8 cellular contexts compared by ENCODE assay signal in genomic region chr12:64669270-64669842, GRCh38. TPM values are rescaled to one million over a fixed set of nuclear protein-coding genes. Genes with fewer than 3 reads are reported as not detected.
A peak's percentile ranks its signal among the peaks of the same experiment; 100 is the strongest.
DNase-seq lines count a peak whose midpoint lies in the region; ATAC-seq and TF ChIP-seq lines count a peak whose summit lies in the region.

No MANE protein-coding gene starts in this region.

- peak; percentile 84 for DNase-seq in activated effector memory CD4-positive, alpha-beta T cell treated with anti-CD3 and anti-CD28 coated beads, Interleukin-2, amount 50 U/mL, for 16 hours
- DNase-seq in activated effector memory CD4-positive, alpha-beta T cell treated with Interleukin-2 at 50 U/mL for 16 hours = no peak
- peak; percentile 41 for DNase-seq in PC-3
- no peak for DNase-seq in breast epithelium (ENCODE audit: low spot score in 2 of 2)
- peak; percentile 50 to 78 (median 68) for DNase-seq in mucosa of descending colon
- no peak for DNase-seq in NCI-H2171 (lab: John Stamatoyannopoulos, UW)
- no peak for DNase-seq in NCI-H2196 treated with DMSO at 0.1 percent for 48 hours (lab: John Stamatoyannopoulos, UW; ENCODE audit: unreplicated experiment)

- H3K9ac ChIP-seq in PC-3 (ENCODE audit: low read length) = no peak overlapping the region

- no peaks in the 10 kb centered on the region for H3K9me3 ChIP-seq in PC-3 (ENCODE audit: low read length)
- no peaks in the 10 kb centered on the region for H3K9me3 ChIP-seq in breast epithelium
- no peaks in the 10 kb centered on the region for H3K9me3 ChIP-seq in mucosa of descending colon

- no peaks in the 10 kb centered on the region for H3F3A ChIP-seq in PC-3 (ENCODE audit: low read length, unreplicated experiment)

- no peaks in the 10 kb centered on the region for H3K9me2 ChIP-seq in PC-3 (replicated peaks; ENCODE audit: low read length)

- H3K27ac ChIP-seq in PC-3 (ENCODE audit: low read length) (peak overlapping the region; percentile 18), breast epithelium (peak overlapping the region; percentile 13 to 49)

- intact Hi-C loops in PC-3 (cut with micrococcal nuclease) = loop anchor here (5.0 kb wide), 1 partner anchor 62 kb away; no protein-coding TSS in a partner anchor
- intact Hi-C loops in breast epithelium (cut with DNase I; ENCODE audit: low total_unique reads) = no loop called here
- intact Hi-C loops in mucosa of descending colon (cut with DNase I, micrococcal nuclease) = no loop called here

- no peaks in the 10 kb centered on the region for H3K27me3 ChIP-seq in PC-3 (ENCODE audit: low read length)
- no peaks in the 10 kb centered on the region for H3K27me3 ChIP-seq in breast epithelium

- ATAC-seq in HG02938 (IDR thresholded peaks at IDR 0.05; ENCODE audit: unreplicated experiment) (peak; percentile 71), PC-3 (peak; percentile 78), mucosa of descending colon (peak; percentile 59)

- peak overlapping the region; percentile 65 for H3K4me2 ChIP-seq in PC-3 (ENCODE audit: low read length)

- no peaks in the 10 kb centered on the region for H4K20me1 ChIP-seq in PC-3 (ENCODE audit: low read length)

- peak overlapping the region; percentile 21 for H3K4me3 ChIP-seq in PC-3 (ENCODE audit: low read length)
- peak overlapping the region in 1 of 3 donors; percentile 23 for H3K4me3 ChIP-seq in breast epithelium
- H3K4me3 ChIP-seq in mucosa of descending colon = no peak overlapping the region

- 0 out of 2 replicates have a peak overlapping the region, but pooled peaks have one; percentile 16 for H2AFZ ChIP-seq in PC-3 (ENCODE audit: low read length)

- TF ChIP-seq POLR2A in breast epithelium (IDR thresholded peaks at IDR 0.05) = no peak

- TF ChIP-seq CTCF in PC-3 (conservative IDR thresholded peaks at IDR 0.05; ENCODE audit: low read depth, low read length) = no peak
- TF ChIP-seq CTCF in breast epithelium (IDR thresholded peaks at IDR 0.05) = no peak
- no peak for TF ChIP-seq CTCF in mucosa of descending colon (IDR thresholded peaks at IDR 0.05)

- CTCF ChIA-PET in PC-3 (lab: Charles Lee) = interaction anchor here (0.6 to 0.7 kb wide), 2 partner anchors 12 to 18 kb away, joined by 3 to 16 read pairs; no protein-coding TSS in a partner anchor

- no peaks in the 10 kb centered on the region for H3K36me3 ChIP-seq in PC-3 (ENCODE audit: low read depth, low read length)
- H3K36me3 ChIP-seq in breast epithelium = no peaks in the 10 kb centered on the region
- H3K36me3 ChIP-seq in mucosa of descending colon (ENCODE audit: low read depth) = no peaks in the 10 kb centered on the region

- peaks cover 21% of the 10 kb centered on the region for H3K79me2 ChIP-seq in PC-3 (ENCODE audit: low read length)

- POLR2A ChIA-PET in PC-3 (lab: Charles Lee; ENCODE audit: unreplicated experiment) = no interaction called here

- H3K4me1 ChIP-seq in PC-3 (ENCODE audit: insufficient read depth, low read length) = peaks cover 55% of the 10 kb centered on the region
- H3K4me1 ChIP-seq in breast epithelium = peaks cover 0 to 39% of the 10 kb centered on the region in 2 donors
- H3K4me1 ChIP-seq in mucosa of descending colon (ENCODE audit: low read depth) = peaks cover 77% of the 10 kb centered on the region

- BruUV-seq in PC-3 (replicated peaks; lab: Mats Ljungman, UMichigan) = no TSS peak

RNA-seq across cellular contexts. Expression of gene RASSF3, which starts 59.1 kb away (rescaled TPM):
- 13.4 and 19.1 TPM in 2 replicates for total RNA-seq in PC-3 (2014; rRNA removed)
- total RNA-seq in breast epithelium = 10 to 100 TPM; 23.4 to 28.4 (median 24.6) TPM
- total RNA-seq in mucosa of descending colon = 100 to 1,000 TPM in 1 of 3 donors, 10 to 100 TPM in 2; 88.0 to 331 (median 90.2) TPM

Comparison
In these comparisons a context has a peak if more than half of its experiments do, and no peak if none do; other contexts are left out.
1. DNase-seq: peak in activated effector memory CD4-positive, alpha-beta T cell treated with anti-CD3 and anti-CD28 coated beads, Interleukin-2, amount 50 U/mL, for 16 hours (single experiment), PC-3 (single experiment) and mucosa of descending colon (3 of 3); none in activated effector memory CD4-positive, alpha-beta T cell treated with Interleukin-2 at 50 U/mL for 16 hours (single experiment), breast epithelium (0 of 2), NCI-H2171 (single experiment) and NCI-H2196 treated with DMSO at 0.1 percent for 48 hours (single experiment).
2. Peak in every context shown above with its lines, with median percentiles within 50 percentile points of each other: ATAC-seq.